14 cellular contexts compared by ENCODE assay signal in the genomic region with DNA sequence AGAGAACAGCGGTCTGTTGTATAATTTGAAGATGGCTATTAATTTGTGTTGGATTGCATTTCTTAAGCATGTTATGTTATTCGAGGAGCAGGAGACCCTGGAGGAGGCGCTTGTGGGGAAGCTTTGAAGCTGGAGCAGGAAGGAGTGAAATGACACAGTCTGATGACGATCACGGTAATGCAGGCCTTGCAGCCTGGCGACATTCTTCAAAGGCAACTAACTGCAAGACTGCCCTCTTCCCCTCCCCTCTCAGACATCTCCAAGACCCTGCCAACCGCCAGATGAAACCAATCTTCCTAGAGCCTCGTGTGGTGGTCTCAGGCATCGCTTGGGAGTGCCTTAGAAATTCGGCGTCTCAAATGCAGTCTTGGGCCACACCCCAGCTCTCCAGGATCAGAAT. TPM values are rescaled to one million over a fixed set of nuclear protein-coding genes. Genes with fewer than 3 reads are reported as not detected.
DNase-seq lines count a peak whose midpoint lies in the region; ATAC-seq and TF ChIP-seq lines count a peak whose summit lies in the region.
"Had no signal": no experiment of that assay in that cellular context is flagged by ENCODE, and none has a peak within 500 bp of the region (broad histone marks: within the 10 kb centered on the region; RNA-seq: fewer than 3 reads in every experiment).

No MANE protein-coding gene starts in this region.

- H3K27ac ChIP-seq in ectodermal cell (ENCODE audit: insufficient read depth, low read depth, low read length, poor library complexity, severe bottlenecking) (peak overlapping the region; percentile 94), right lobe of liver (peak overlapping the region; percentile 64 to 78 (median 70))
- H3K27ac ChIP-seq: 22Rv1, PC-9 had no signal

- H3K27ac Mint-ChIP-seq in effector memory CD8-positive, alpha-beta T cell: no peak overlapping the region
- H3K27ac Mint-ChIP-seq: activated naive CD4-positive, alpha-beta T cell treated with anti-CD3 and anti-CD28 coated beads, Interleukin-2, amount 50 U/mL, for 72 hours; T-cell had no signal

- H3K9me3 ChIP-seq in ectodermal cell (ENCODE audit: control insufficient read depth, low read length) (no peaks in the 10 kb centered on the region), right lobe of liver (no peaks in the 10 kb centered on the region)

- H3K27me3 ChIP-seq in ectodermal cell (ENCODE audit: control insufficient read depth, insufficient read depth, low read length, poor library complexity, severe bottlenecking): no peaks in the 10 kb centered on the region
- no peaks in the 10 kb centered on the region for H3K27me3 ChIP-seq in right lobe of liver

- H3K36me3 ChIP-seq in ectodermal cell (ENCODE audit: control insufficient read depth, insufficient read depth, low read length) (no peaks in the 10 kb centered on the region), right lobe of liver (no peaks in the 10 kb centered on the region)

- peaks cover 7% of the 10 kb centered on the region for H3K4me1 ChIP-seq in ectodermal cell (ENCODE audit: control insufficient read depth, insufficient read depth, low read length)
- peaks cover 0 to 17% (median 6%) of the 10 kb centered on the region in 4 donors for H3K4me1 ChIP-seq in right lobe of liver

- H3K27me3 Mint-ChIP-seq in effector memory CD8-positive, alpha-beta T cell: peaks cover 0 to 57% of the 10 kb centered on the region in 2 donors

- WGBS in ectodermal cell, 2 experiments: 57 to 65% methylated on average over 11 of the region's 11 CpGs
- WGBS in right lobe of liver (ENCODE audit: insufficient coverage, low coverage, low lambda C conversion rate, missing lambda C conversion rate): 50% methylated on average over 6 of the region's 11 CpGs

- no peak for ATAC-seq in right lobe of liver
- no peak for ATAC-seq in HG02623 (IDR thresholded peaks at IDR 0.05; ENCODE audit: unreplicated experiment)
- no peak for ATAC-seq in effector memory CD8-positive, alpha-beta T cell (replicated peaks)
- ATAC-seq: activated naive CD4-positive, alpha-beta T cell treated with anti-CD3 and anti-CD28 coated beads, Interleukin-2, amount 50 U/mL, for 72 hours; T-cell had no signal

- no peaks in the 10 kb centered on the region for H3K9me3 Mint-ChIP-seq in effector memory CD8-positive, alpha-beta T cell
- H3K9me3 Mint-ChIP-seq: activated naive CD4-positive, alpha-beta T cell treated with anti-CD3 and anti-CD28 coated beads, Interleukin-2, amount 50 U/mL, for 72 hours; T-cell had no signal

- no peak for TF ChIP-seq CTCF in right lobe of liver (IDR thresholded peaks at IDR 0.05)
- TF ChIP-seq CTCF in GM10266 (IDR thresholded peaks at IDR 0.05; ENCODE audit: control insufficient read depth, insufficient read depth, low read depth, missing control alignments): no peak

- intact Hi-C loops in right lobe of liver (cut with DNase I): no loop called here

- no peak overlapping the region for H3K4me3 Mint-ChIP-seq in effector memory CD8-positive, alpha-beta T cell
- H3K4me3 Mint-ChIP-seq: T-cell had no signal

- TF ChIP-seq POLR2A in right lobe of liver (IDR thresholded peaks at IDR 0.05): no peak

- H3K4me3 ChIP-seq in ectodermal cell (ENCODE audit: insufficient read depth, low read depth, low read length) (peak overlapping the region; percentile 6), right lobe of liver (no peak overlapping the region)
- H3K4me3 ChIP-seq: PC-9 had no signal

- no peaks in the 10 kb centered on the region for H3K36me3 Mint-ChIP-seq in effector memory CD8-positive, alpha-beta T cell (ENCODE audit: insufficient read depth)
- H3K36me3 Mint-ChIP-seq: activated naive CD4-positive, alpha-beta T cell treated with anti-CD3 and anti-CD28 coated beads, Interleukin-2, amount 50 U/mL, for 72 hours; T-cell had no signal

- DNase-seq in DMS 273 (lab: John Stamatoyannopoulos, UW; ENCODE audit: unreplicated experiment) (peak; percentile 19), DMS 273 treated with DMSO at 0.1 percent for 48 hours (lab: John Stamatoyannopoulos, UW) (no peak), right lobe of liver (no peak), superior temporal gyrus (ENCODE audit: extremely low spot score) (peak; percentile 18), GM10266 (ENCODE audit: extremely low spot score) (no peak)
- DNase-seq in effector memory CD8-positive, alpha-beta T cell: no peak
- DNase-seq: activated CD4-positive, CD25-positive, alpha-beta regulatory T cell treated with anti-CD3 and anti-CD28 coated beads, Interleukin-2, amount 50 U/mL, for 72 hours; NCI-H446; PC-9; T-cell had no signal

- no peaks in the 10 kb centered on the region for H3K4me1 Mint-ChIP-seq in effector memory CD8-positive, alpha-beta T cell (ENCODE audit: low read depth in 2 of 2)
- H3K4me1 Mint-ChIP-seq: T-cell had no signal

RNA-seq across cellular contexts. Expression of a gene that starts 16.1 kb away (rescaled TPM):
- polyA plus RNA-seq in ectodermal cell (2013, experiment 1 of 4): 13.7 TPM
- polyA plus RNA-seq in ectodermal cell (2013, experiment 2 of 4): 13.4 TPM
- 8.3 TPM for polyA plus RNA-seq in ectodermal cell (2013, experiment 3 of 4)
- 9.7 TPM for polyA plus RNA-seq in ectodermal cell (2013, experiment 4 of 4)
- total RNA-seq in right lobe of liver: 1 to 10 TPM; 3.5 to 5.5 (median 4.0) TPM
- total RNA-seq: activated naive CD4-positive, alpha-beta T cell treated with anti-CD3 and anti-CD28 coated beads, Interleukin-2, amount 50 U/mL, for 72 hours had no signal

Comparison
In these comparisons a context has a peak if more than half of its experiments do, and no peak if none do; other contexts are left out.
1. DNase-seq: peak in DMS 273 (single experiment) and superior temporal gyrus (single experiment); none in DMS 273 treated with DMSO at 0.1 percent for 48 hours (single experiment), right lobe of liver (0 of 3), effector memory CD8-positive, alpha-beta T cell (0 of 3) and GM10266 (single experiment).